Comparison of ENCODE assay signal across 8 cellular contexts in genomic region chr7:6965051-6965450, GRCh38.
A peak's percentile ranks its signal among the peaks of the same experiment; 100 is the strongest.
DNase-seq lines count a peak whose midpoint lies in the region; ATAC-seq and TF ChIP-seq lines count a peak whose summit lies in the region.
"Not testable (repeated sequence)": the region's sequence is repeated elsewhere in the genome, so short reads cannot be mapped to it uniquely, and the experiment has no call there.

No MANE protein-coding gene starts in this region.

- H3K4me3 ChIP-seq in HCT116 (replicated peaks in 1 of 2; ENCODE audit: low read depth in 1 of 2, low read length in 2 of 2); esophagus squamous epithelium: not testable (repeated sequence)

- not testable (repeated sequence) for H3K27ac ChIP-seq in HCT116 (ENCODE audit: low read depth, low read length); VCaP; esophagus squamous epithelium

- ATAC-seq in HCT116, result not testable (repeated sequence)

- 26 to 33% methylated on average over 6 of the region's 6 CpGs for WGBS in esophagus squamous epithelium, 2 donors

- CTCF ChIA-PET in HCT116 (lab: Charles Lee), result not testable (repeated sequence)

- H2AFZ ChIP-seq in HCT116 (ENCODE audit: low read depth, low read length, poor library complexity, severe bottlenecking), result not testable (repeated sequence)

- intact Hi-C loops in HCT116 (cut with micrococcal nuclease), result loop anchor here (2.0 to 10.0 kb wide), 4 partner anchors 140 to 1252 kb away; no protein-coding TSS in a partner anchor
- intact Hi-C loops in esophagus squamous epithelium (cut with DNase I), result not testable (repeated sequence)

- RAD21 ChIA-PET in HCT116 (lab: Charles Lee; ENCODE audit: low non-redundant PET in 1 of 2, low total read pairs in 2 of 2, uncharacterized antibody in 2 of 2, unreplicated experiment in 2 of 2), result not testable (repeated sequence)

- TF ChIP-seq CTCF in HCT116 (IDR thresholded peaks at IDR 0.05 in 2 of 3, conservative IDR thresholded peaks at IDR 0.05 in 1 of 3; ENCODE audit: borderline replicate concordance in 1 of 3, insufficient read depth in 1 of 3, low read depth in 2 of 3, low read length in 2 of 3) (peak in 2 of 3 experiments; percentile 44 to 49; a peak in 4 of 6 replicates), VCaP (conservative IDR thresholded peaks at IDR 0.05) (peak; percentile 60), esophagus squamous epithelium (IDR thresholded peaks at IDR 0.05) (peak in 5 of 6 experiments; percentile 35 to 72 (median 56))

- peak; percentile 70 for TF ChIP-seq RAD21 in HCT116 (IDR thresholded peaks at IDR 0.05; ENCODE audit: low read depth)

- H4K20me1 ChIP-seq in HCT116 (ENCODE audit: insufficient read depth), result not testable (repeated sequence)

- H3K9ac ChIP-seq in HCT116 (ENCODE audit: low read length), result not testable (repeated sequence)

- TF ChIP-seq POLR2A in HCT116 (IDR thresholded peaks at IDR 0.05; ENCODE audit: borderline replicate concordance, extremely low read depth, insufficient read depth, insufficient read length); esophagus squamous epithelium (IDR thresholded peaks at IDR 0.05): not testable (repeated sequence)

- not testable (repeated sequence) for H3K4me2 ChIP-seq in HCT116 (ENCODE audit: low read length)

- H3K9me3 ChIP-seq in HCT116 (ENCODE audit: control insufficient read depth in 1 of 2, insufficient read depth in 1 of 2, low read depth in 1 of 2, low read length in 2 of 2); esophagus squamous epithelium: not testable (repeated sequence)

- DNase-seq in Ammon's horn (ENCODE audit: low spot score), result peak; percentile 5
- peak; percentile 24 for DNase-seq in HCT116 (ENCODE audit: low read depth, low spot score)
- DNase-seq in NCI-H748 treated with DMSO at 0.1 percent for 48 hours (lab: John Stamatoyannopoulos, UW), result peak; percentile 27
- DNase-seq in activated effector memory CD4-positive, alpha-beta T cell treated with anti-CD3 and anti-CD28 coated beads, Interleukin-2, amount 50 U/mL, for 16 hours, result peak; percentile 84
- not testable (repeated sequence) for DNase-seq in esophagus squamous epithelium (lab: John Stamatoyannopoulos, UW)
- peak; percentile 39 for DNase-seq in myocyte (ENCODE audit: low read depth)
- DNase-seq in stimulated activated CD4-positive, alpha-beta T cell treated with anti-CD3 and anti-CD28 coated beads, TNF-alpha, amount 100 ng/mL, for 24 hours (ENCODE audit: low read depth in 3 of 3), result peak; percentile 32 to 56 (median 42)

- H3K4me1 ChIP-seq in HCT116 (ENCODE audit: control insufficient read depth in 1 of 2, insufficient read depth in 2 of 2, low read length in 2 of 2); esophagus squamous epithelium: not testable (repeated sequence)

- not testable (repeated sequence) for H3K27me3 ChIP-seq in HCT116 (ENCODE audit: insufficient read depth, low read length); esophagus squamous epithelium

- not testable (repeated sequence) for BruUV-seq in HCT116 (replicated peaks; lab: Mats Ljungman, UMichigan)

- H3K9me2 ChIP-seq in HCT116 (ENCODE audit: insufficient read depth), result not testable (repeated sequence)

- not testable (repeated sequence) for H3K36me3 ChIP-seq in HCT116 (ENCODE audit: control insufficient read depth in 1 of 2, insufficient read depth in 2 of 2, low read length in 2 of 2); esophagus squamous epithelium

- POLR2A ChIA-PET in HCT116 (lab: Charles Lee), result not testable (repeated sequence)

- H3K79me2 ChIP-seq in HCT116 (ENCODE audit: insufficient read depth, low read length), result not testable (repeated sequence)
